ENCODE assay signal across 9 cellular contexts in the genomic region with DNA sequence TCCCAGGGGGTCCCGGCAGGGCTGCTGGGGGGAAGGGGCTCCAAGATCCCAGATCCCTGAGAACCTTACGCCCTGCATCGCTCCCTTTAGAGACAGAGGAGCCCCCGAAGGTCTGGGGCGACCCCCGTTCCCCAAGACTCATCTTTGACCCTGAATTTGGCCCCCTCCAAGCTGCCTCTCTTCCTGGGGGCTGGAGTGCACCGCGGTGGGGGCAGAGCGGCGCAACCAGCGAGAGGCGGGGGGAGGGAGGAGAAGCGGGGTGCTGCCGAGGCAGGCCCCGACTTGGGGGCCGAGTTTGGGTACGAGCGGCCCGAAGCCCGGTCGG. TPM values are rescaled to one million over a fixed set of nuclear protein-coding genes. Genes with fewer than 3 reads are reported as not detected.
DNase-seq lines count a peak whose midpoint lies in the region; ATAC-seq and TF ChIP-seq lines count a peak whose summit lies in the region.
"Had no signal": no experiment of that assay in that cellular context is flagged by ENCODE, and none has a peak within 500 bp of the region (broad histone marks: within the 10 kb centered on the region; RNA-seq: fewer than 3 reads in every experiment).

No MANE protein-coding gene starts in this region.

- H3K9ac ChIP-seq in GM23248: peak overlapping the region; percentile 55
- H3K9ac ChIP-seq in rectal smooth muscle tissue (ENCODE audit: low read length): no peak overlapping the region

- 6 to 10% methylated on average over 8 to 20 of the region's 21 CpGs for WGBS in GM23248 (ENCODE audit: low coverage in 1 of 2, low lambda C conversion rate in 2 of 2, missing lambda C conversion rate in 2 of 2), 2 experiments

- H3K27ac ChIP-seq in GM23248 (no peak overlapping the region), VCaP (peak overlapping the region; percentile 51; the same call in 1 of the 2 replicates), rectal smooth muscle tissue (ENCODE audit: low read depth, low read length) (no peak overlapping the region)

- H3K4me3 ChIP-seq in GM23248 (peak overlapping the region; percentile 66), fibroblast of villous mesenchyme (ENCODE audit: low read depth, low read length) (peak overlapping the region; percentile 55), rectal smooth muscle tissue (ENCODE audit: low read length) (peak overlapping the region; percentile 44)

- no peaks in the 10 kb centered on the region for H3K36me3 ChIP-seq in GM23248 (ENCODE audit: low read depth)
- no peaks in the 10 kb centered on the region for H3K36me3 ChIP-seq in rectal smooth muscle tissue (ENCODE audit: control insufficient read depth, insufficient read depth, low read length)

- no peaks in the 10 kb centered on the region for H3K9me2 ChIP-seq in GM23248 (ENCODE audit: insufficient read depth)

- H3K4me1 ChIP-seq in GM23248 (ENCODE audit: insufficient read depth) (peaks cover 5% of the 10 kb centered on the region), rectal smooth muscle tissue (ENCODE audit: control insufficient read depth, insufficient read depth, low read length) (no peaks in the 10 kb centered on the region)

- in situ Hi-C loops in GM23248 (cut with MboI): no loop called here

- ATAC-seq in GM21447 (IDR thresholded peaks at IDR 0.05; ENCODE audit: unreplicated experiment) (no peak), HG03378 (IDR thresholded peaks at IDR 0.05; ENCODE audit: unreplicated experiment) (no peak)

- peaks cover 5% of the 10 kb centered on the region; the same call in 1 of the 2 replicates for H3F3A ChIP-seq in GM23248 (ENCODE audit: insufficient read depth)

- H3K4me2 ChIP-seq in GM23248 (ENCODE audit: unreplicated experiment): peak overlapping the region; percentile 69

- no peaks in the 10 kb centered on the region for H3K27me3 ChIP-seq in GM23248 (replicated peaks; ENCODE audit: insufficient read depth)
- H3K27me3 ChIP-seq in rectal smooth muscle tissue (ENCODE audit: control insufficient read depth, insufficient read depth, low read length): peaks cover 2% of the 10 kb centered on the region

- no peak for TF ChIP-seq CTCF in VCaP (conservative IDR thresholded peaks at IDR 0.05)
- no peak for TF ChIP-seq CTCF in fibroblast of villous mesenchyme (IDR thresholded peaks at IDR 0.05; ENCODE audit: insufficient read depth, low read depth, low read length)

- H3K79me2 ChIP-seq in GM23248 (ENCODE audit: insufficient read depth): no peaks in the 10 kb centered on the region

- no peaks in the 10 kb centered on the region for H3K9me3 ChIP-seq in GM23248 (ENCODE audit: low read depth)

- peak overlapping the region; percentile 72 for H2AFZ ChIP-seq in GM23248

- DNase-seq in GM23248 (no peak), fibroblast of villous mesenchyme (ENCODE audit: low read depth) (no peak), NCI-H128 (lab: John Stamatoyannopoulos, UW; ENCODE audit: unreplicated experiment) (no peak)
- DNase-seq in stimulated activated CD4-positive, alpha-beta T cell treated with anti-CD3 and anti-CD28 coated beads, Interleukin-2, amount 100 ng/mL, for 48 hours: no peak
- DNase-seq: SHP77 treated with DMSO at 0.1 percent for 48 hours had no signal

- no peaks in the 10 kb centered on the region for H4K20me1 ChIP-seq in GM23248 (ENCODE audit: insufficient read depth)

RNA-seq across cellular contexts. Expression of gene PLEKHG5, which starts 5.4 kb away (rescaled TPM):
- total RNA-seq in GM23248 (2014; rRNA removed; shearing (Covaris generic)): 7.0 and 7.6 TPM in 2 replicates
- 2.0 and 2.8 TPM in 2 replicates for polyA plus RNA-seq in GM23248 (2016; fragmentation: Nextera tagmentation; extraction: Ambion mirVana)
- 7.4 and 11.2 TPM in 2 replicates for total RNA-seq in fibroblast of villous mesenchyme

RNA-seq across cellular contexts. Expression of gene TNFRSF25, which starts 30.9 kb away (rescaled TPM):
- total RNA-seq in GM23248 (2014; rRNA removed; shearing (Covaris generic)): 5.6 and 12.1 TPM in 2 replicates
- polyA plus RNA-seq in GM23248 (2016; fragmentation: Nextera tagmentation; extraction: Ambion mirVana): 2.5 and 3.1 TPM in 2 replicates
- total RNA-seq in fibroblast of villous mesenchyme: 2.9 and 3.9 TPM in 2 replicates

RNA-seq across cellular contexts. Expression of gene NOL9, which starts 57.5 kb away (rescaled TPM):
- total RNA-seq in GM23248 (2014; rRNA removed; shearing (Covaris generic)): 16.6 and 27.8 TPM in 2 replicates
- polyA plus RNA-seq in GM23248 (2016; fragmentation: Nextera tagmentation; extraction: Ambion mirVana): 13.0 and 15.7 TPM in 2 replicates
- total RNA-seq in fibroblast of villous mesenchyme: 30.9 and 39.3 TPM in 2 replicates

RNA-seq across cellular contexts. Expression of gene TAS1R1, which starts 58.3 kb away (rescaled TPM):
- not detected in 2 replicates for total RNA-seq in GM23248 (2014; rRNA removed; shearing (Covaris generic))
- polyA plus RNA-seq in GM23248 (2016; fragmentation: Nextera tagmentation; extraction: Ambion mirVana): not detected in 2 replicates
- total RNA-seq in fibroblast of villous mesenchyme: under 0.01 TPM in 1 of 2 replicates, not detected in the other
